In the genomic region with DNA sequence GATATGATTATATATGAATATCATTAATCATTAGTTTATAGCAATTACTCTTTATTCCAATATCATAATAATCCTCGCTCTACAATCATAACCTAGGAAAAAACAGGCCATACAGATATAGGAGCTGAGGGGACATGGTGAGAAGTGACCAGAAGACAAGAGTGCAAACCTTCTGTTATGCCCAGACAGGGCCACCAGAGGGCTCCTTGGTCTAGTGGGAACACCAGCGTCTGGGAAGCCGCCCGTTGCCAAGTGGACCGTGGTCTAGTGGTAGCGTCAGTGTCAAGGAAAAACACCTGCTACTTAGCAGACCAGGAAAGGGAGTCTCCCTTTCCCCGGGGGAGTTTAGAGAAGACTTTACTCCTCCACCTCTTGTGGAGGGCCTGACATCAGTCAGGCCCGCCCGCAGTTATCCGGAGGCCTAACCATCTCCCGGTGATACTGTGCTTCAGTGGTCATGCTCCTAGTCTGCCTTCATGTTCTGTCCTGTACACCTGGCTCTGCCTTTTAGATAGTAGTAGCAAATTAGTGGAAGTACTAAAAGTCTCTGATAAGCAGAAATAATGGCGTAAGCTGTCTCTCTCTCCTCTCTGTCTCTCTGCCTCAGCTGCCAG, we compare ENCODE assay signal across 8 cellular contexts. TPM values are rescaled to one million over a fixed set of nuclear protein-coding genes. Genes with fewer than 3 reads are reported as not detected.
DNase-seq lines count a peak whose midpoint lies in the region; ATAC-seq and TF ChIP-seq lines count a peak whose summit lies in the region.
"Not testable (repeated sequence)": the region's sequence is repeated elsewhere in the genome, so short reads cannot be mapped to it uniquely, and the experiment has no call there.

No MANE protein-coding gene starts in this region.

- CTCF ChIA-PET in CD8-positive, alpha-beta memory T cell (lab: Charles Lee) = interaction anchor here (0.8 to 1.6 kb wide), 3 partner anchors 13 to 85 kb away, joined by 3 to 5 read pairs (median 4); a partner anchor contains a TSS

- POLR2A ChIA-PET in CD8-positive, alpha-beta memory T cell (lab: Charles Lee) = not testable (repeated sequence)

- H3K4me3 ChIP-seq in CD8-positive, alpha-beta memory T cell (ENCODE audit: low read length) = not testable (repeated sequence)

- not testable (repeated sequence) for H3K9me3 Mint-ChIP-seq in CD8-positive, alpha-beta memory T cell
- H3K9me3 Mint-ChIP-seq in nephron progenitor cell = peaks cover 24% of the 10 kb centered on the region

- H3K9me3 ChIP-seq in CD8-positive, alpha-beta memory T cell (ENCODE audit: low read length) = not testable (repeated sequence)

- peaks cover 11 to 15% (median 11%) of the 10 kb centered on the region in 3 donors for H3K4me1 Mint-ChIP-seq in CD8-positive, alpha-beta memory T cell
- not testable (repeated sequence) for H3K4me1 Mint-ChIP-seq in nephron progenitor cell

- not testable (repeated sequence) for H3K27me3 Mint-ChIP-seq in CD8-positive, alpha-beta memory T cell; nephron progenitor cell (ENCODE audit: low read depth, poor library complexity)

- H3K36me3 Mint-ChIP-seq in CD8-positive, alpha-beta memory T cell = peaks cover 5 to 72% (median 15%) of the 10 kb centered on the region in 3 donors
- peaks cover 91% of the 10 kb centered on the region for H3K36me3 Mint-ChIP-seq in nephron progenitor cell (ENCODE audit: low read depth)

- intact Hi-C loops in Right ventricle myocardium inferior (cut with DNase I) = loop anchor here (1.0 kb wide), 1 partner anchor 84 kb away; a partner anchor contains a TSS

- not testable (repeated sequence) for H3K27ac ChIP-seq in CD8-positive, alpha-beta memory T cell (ENCODE audit: low read depth, low read length)

- not testable (repeated sequence) for ATAC-seq in Right ventricle myocardium inferior

- peaks cover 21% of the 10 kb centered on the region for H3K36me3 ChIP-seq in CD8-positive, alpha-beta memory T cell (ENCODE audit: insufficient read depth, low read length)

- H3K4me1 ChIP-seq in CD8-positive, alpha-beta memory T cell (ENCODE audit: insufficient read depth, low read length) = not testable (repeated sequence)

- not testable (repeated sequence) for TF ChIP-seq CTCF in nephron progenitor cell (IDR thresholded peaks at IDR 0.05)

- H3K27ac Mint-ChIP-seq in CD8-positive, alpha-beta memory T cell = peak overlapping the region in 3 of 8 donors; percentile 4 to 57 (median 48)
- H3K27ac Mint-ChIP-seq in nephron progenitor cell = not testable (repeated sequence)

- H3K4me3 Mint-ChIP-seq in CD8-positive, alpha-beta memory T cell; nephron progenitor cell: not testable (repeated sequence)

- DNase-seq in CD8-positive, alpha-beta memory T cell = peak in 4 of 5 donors; percentile 14 to 68 (median 26)
- peak in 46 of 76 experiments; percentile 6 to 71 (median 34) for DNase-seq in HUDEP-2 (lab: John Stamatoyannopoulos, UW; ENCODE audit: unreplicated experiment in 76 of 76)
- DNase-seq in NCI-H748 treated with DMSO at 0.1 percent for 48 hours (lab: John Stamatoyannopoulos, UW) = peak; percentile 13
- peak; percentile 18 for DNase-seq in activated CD4-positive, CD25-positive, alpha-beta regulatory T cell treated with anti-CD3 and anti-CD28 coated beads, Interleukin-2, amount 50 U/mL, for 16 hours (ENCODE audit: low read depth, low spot score)
- peak; percentile 73 for DNase-seq in astrocyte of the hippocampus (ENCODE audit: low read depth, low spot score)
- peak; percentile 88 for DNase-seq in Right ventricle myocardium inferior (ENCODE audit: missing footprints)
- DNase-seq in nephron progenitor cell = peak; percentile 49
- peak; percentile 14 to 17 for DNase-seq in stimulated activated CD8-positive, alpha-beta memory T cell treated with anti-CD3 and anti-CD28 coated beads, Interleukin-4, amount 100 ng/mL, for 4 hours (ENCODE audit: low read depth in 2 of 2, low spot score in 1 of 2)

- H3K27me3 ChIP-seq in CD8-positive, alpha-beta memory T cell (ENCODE audit: insufficient read depth, low read length, poor library complexity, severe bottlenecking) = not testable (repeated sequence)

RNA-seq across cellular contexts. Expression of a gene that starts 26.5 kb away (rescaled TPM):
- 10 to 100 TPM; 15.1 to 17.8 TPM for total RNA-seq in CD8-positive, alpha-beta memory T cell
- polyA plus RNA-seq in CD8-positive, alpha-beta memory T cell = 23.3 TPM
- 16.5 TPM for total RNA-seq in Right ventricle myocardium inferior

RNA-seq across cellular contexts. Expression of a gene that starts 32.0 kb away (rescaled TPM):
- not detected for total RNA-seq in CD8-positive, alpha-beta memory T cell
- not detected for polyA plus RNA-seq in CD8-positive, alpha-beta memory T cell
- not detected for total RNA-seq in Right ventricle myocardium inferior

RNA-seq across cellular contexts. Expression of a gene that starts 49.9 kb away (rescaled TPM):
- 10 to 100 TPM; 20.5 to 21.3 TPM for total RNA-seq in CD8-positive, alpha-beta memory T cell
- polyA plus RNA-seq in CD8-positive, alpha-beta memory T cell = 49.8 TPM
- total RNA-seq in Right ventricle myocardium inferior = 1.0 TPM

Comparison
In these comparisons a context has a peak if more than half of its experiments do, and no peak if none do; other contexts are left out.
1. DNase-seq: peak in every context shown above with its lines; median percentile 88 in Right ventricle myocardium inferior; 73 in astrocyte of the hippocampus; 49 in nephron progenitor cell; 34 in HUDEP-2; 26 in CD8-positive, alpha-beta memory T cell; 18 in activated CD4-positive, CD25-positive, alpha-beta regulatory T cell treated with anti-CD3 and anti-CD28 coated beads, Interleukin-2, amount 50 U/mL, for 16 hours; 16 in stimulated activated CD8-positive, alpha-beta memory T cell treated with anti-CD3 and anti-CD28 coated beads, Interleukin-4, amount 100 ng/mL, for 4 hours; 13 in NCI-H748 treated with DMSO at 0.1 percent for 48 hours.
2. RNA of a gene that starts 49.9 kb away (total RNA-seq): 20.5 to 21.3 TPM in CD8-positive, alpha-beta memory T cell; 1.0 TPM in Right ventricle myocardium inferior (single experiment); every median in the first group is over 10 times any median in the second.